In genomic region chr22:35915477-35916013, GRCh38 we compare ENCODE assay signal across 8 cellular contexts.
DNase-seq lines count a peak whose midpoint lies in the region; ATAC-seq and TF ChIP-seq lines count a peak whose summit lies in the region.

No MANE protein-coding gene starts in this region.

- H3K27ac Mint-ChIP-seq in CD8-positive, alpha-beta T cell, result no peak overlapping the region
- no peak overlapping the region for H3K27ac Mint-ChIP-seq in stimulated activated memory B cell treated with anti-CD40 and anti-IgM and Interleukin-4, amounts not matched to agents 10 μg/mL and 1 μg/mL and 100 μg/mL, for 72 hours

- H3K4me1 Mint-ChIP-seq in CD8-positive, alpha-beta T cell (ENCODE audit: low read depth), result peaks cover 19% of the 10 kb centered on the region
- peaks cover 17% of the 10 kb centered on the region for H3K4me1 Mint-ChIP-seq in stimulated activated memory B cell treated with anti-CD40 and anti-IgM and Interleukin-4, amounts not matched to agents 10 μg/mL and 1 μg/mL and 100 μg/mL, for 72 hours

- H3K4me3 Mint-ChIP-seq in CD8-positive, alpha-beta T cell, result peak overlapping the region; percentile 13
- no peak overlapping the region for H3K4me3 Mint-ChIP-seq in stimulated activated memory B cell treated with anti-CD40 and anti-IgM and Interleukin-4, amounts not matched to agents 10 μg/mL and 1 μg/mL and 100 μg/mL, for 72 hours

- no peaks in the 10 kb centered on the region for H3K9me3 Mint-ChIP-seq in CD8-positive, alpha-beta T cell
- no peaks in the 10 kb centered on the region for H3K9me3 Mint-ChIP-seq in stimulated activated memory B cell treated with anti-CD40 and anti-IgM and Interleukin-4, amounts not matched to agents 10 μg/mL and 1 μg/mL and 100 μg/mL, for 72 hours

- H3K27ac ChIP-seq in CD8-positive, alpha-beta T cell (ENCODE audit: low read depth, low read length), result no peak overlapping the region
- peak overlapping the region; percentile 84 to 96 for H3K27ac ChIP-seq in esophagus (ENCODE audit: low read depth in 2 of 2, low read length in 1 of 2)

- no peak for ATAC-seq in CD8-positive, alpha-beta T cell
- ATAC-seq in GM18907 (IDR thresholded peaks at IDR 0.05; ENCODE audit: unreplicated experiment), result no peak
- ATAC-seq in stimulated activated memory B cell treated with anti-CD40 and anti-IgM and Interleukin-4, amounts not matched to agents 10 μg/mL and 1 μg/mL and 100 μg/mL, for 72 hours, result no peak

- POLR2A ChIA-PET in CD8-positive, alpha-beta T cell (lab: Charles Lee), result interaction anchor here (1.2 kb wide), 1 partner anchor 15 kb away, joined by 3 read pairs; no protein-coding TSS in a partner anchor

- no peaks in the 10 kb centered on the region for H3K36me3 Mint-ChIP-seq in CD8-positive, alpha-beta T cell
- no peaks in the 10 kb centered on the region for H3K36me3 Mint-ChIP-seq in stimulated activated memory B cell treated with anti-CD40 and anti-IgM and Interleukin-4, amounts not matched to agents 10 μg/mL and 1 μg/mL and 100 μg/mL, for 72 hours

- H3K27me3 ChIP-seq in CD8-positive, alpha-beta T cell (ENCODE audit: insufficient read depth, low read length), result no peaks in the 10 kb centered on the region
- H3K27me3 ChIP-seq in esophagus (ENCODE audit: control insufficient read depth in 1 of 2, insufficient read depth in 2 of 2, low read length in 2 of 2) (no peaks in the 10 kb centered on the region), neuron (ENCODE audit: insufficient read depth, low read length) (no peaks in the 10 kb centered on the region)

- intact Hi-C loops in CD8-positive, alpha-beta T cell (cut with DNase I, micrococcal nuclease), result no loop called here

- CTCF ChIA-PET in CD8-positive, alpha-beta T cell (lab: Charles Lee), result interaction anchor here (1.6 kb wide), 1 partner anchor 288 kb away, joined by 4 read pairs; no protein-coding TSS in a partner anchor

- H3K9me3 ChIP-seq in CD8-positive, alpha-beta T cell (ENCODE audit: low read length), result no peaks in the 10 kb centered on the region
- H3K9me3 ChIP-seq in esophagus (ENCODE audit: control insufficient read depth in 2 of 2, insufficient read depth in 1 of 2, low read depth in 1 of 2, low read length in 1 of 2) (no peaks in the 10 kb centered on the region), neuron (ENCODE audit: low read length) (no peaks in the 10 kb centered on the region)

- H2AFZ ChIP-seq in neuron (ENCODE audit: low read depth, low read length), result no peak overlapping the region

- no peak for DNase-seq in CD8-positive, alpha-beta T cell
- DNase-seq in NCI-H524 (lab: John Stamatoyannopoulos, UW), result peak; percentile 94 to 98
- no peak for DNase-seq in HuH-7.5 (ENCODE audit: low spot score)
- DNase-seq in NCI-H345 (lab: John Stamatoyannopoulos, UW), result no peak

- H3K27me3 Mint-ChIP-seq in CD8-positive, alpha-beta T cell (ENCODE audit: low read depth), result peaks cover 14% of the 10 kb centered on the region
- H3K27me3 Mint-ChIP-seq in stimulated activated memory B cell treated with anti-CD40 and anti-IgM and Interleukin-4, amounts not matched to agents 10 μg/mL and 1 μg/mL and 100 μg/mL, for 72 hours, result peaks cover 56% of the 10 kb centered on the region

- 12 to 13% methylated on average over 5 of the region's 5 CpGs for WGBS in esophagus, 2 donors

- no peaks in the 10 kb centered on the region for H3K36me3 ChIP-seq in CD8-positive, alpha-beta T cell (ENCODE audit: insufficient read depth, low read length)
- H3K36me3 ChIP-seq in esophagus (ENCODE audit: control insufficient read depth in 2 of 2, insufficient read depth in 2 of 2, low read length in 1 of 2) (no peaks in the 10 kb centered on the region), neuron (ENCODE audit: insufficient read depth, low read length) (no peaks in the 10 kb centered on the region)

- no peak for TF ChIP-seq CTCF in CD8-positive, alpha-beta T cell (IDR thresholded peaks at IDR 0.05)

- H3K4me3 ChIP-seq in CD8-positive, alpha-beta T cell (ENCODE audit: low read depth, low read length), result no peak overlapping the region
- peak overlapping the region in 1 of 2 donors; percentile 47 for H3K4me3 ChIP-seq in esophagus (ENCODE audit: low read depth in 1 of 2, low read length in 2 of 2)
- peak overlapping the region; percentile 56 for H3K4me3 ChIP-seq in neuron (ENCODE audit: low read length)

- peaks cover 14% of the 10 kb centered on the region for H3K4me1 ChIP-seq in CD8-positive, alpha-beta T cell (ENCODE audit: insufficient read depth, low read length)
- H3K4me1 ChIP-seq in esophagus (ENCODE audit: control insufficient read depth in 2 of 2, insufficient read depth in 2 of 2, low read length in 1 of 2) (peaks cover 2 to 8% of the 10 kb centered on the region in 2 donors), neuron (ENCODE audit: insufficient read depth, low read length) (peaks cover 50% of the 10 kb centered on the region)

Comparison
In these comparisons a context has a peak if more than half of its experiments do, and no peak if none do; other contexts are left out.
1. DNase-seq: peak in NCI-H524 (2 of 2); none in CD8-positive, alpha-beta T cell (0 of 7), HuH-7.5 (single experiment) and NCI-H345 (single experiment).